In genomic region chr6:2988076-2988425, GRCh38 we compare ENCODE assay signal across 8 cellular contexts. TPM values are rescaled to one million over a fixed set of nuclear protein-coding genes. Genes with fewer than 3 reads are reported as not detected.
DNase-seq lines count a peak whose midpoint lies in the region; ATAC-seq and TF ChIP-seq lines count a peak whose summit lies in the region.

No MANE protein-coding gene starts in this region.

- peaks cover 24% of the 10 kb centered on the region for H3K4me1 Mint-ChIP-seq in activated T-cell treated with anti-CD3 and anti-CD28 coated beads, Interleukin-2, amount 50 U/mL, for 24 hours (ENCODE audit: low read depth)
- H3K4me1 Mint-ChIP-seq in activated naive CD8-positive, alpha-beta T cell treated with anti-CD3 and anti-CD28 coated beads, Interleukin-2, amount 10 ng/mL, durations not matched to agents 7 days and 5 days, result peaks cover 20% of the 10 kb centered on the region

- no peak for ATAC-seq in activated naive CD8-positive, alpha-beta T cell treated with anti-CD3 and anti-CD28 coated beads, Interleukin-2, amount 10 ng/mL, durations not matched to agents 7 days and 5 days (ENCODE audit: low read depth)
- ATAC-seq in HG03280 (IDR thresholded peaks at IDR 0.05; ENCODE audit: unreplicated experiment), result no peak

- peak overlapping the region; percentile 95 for H3K27ac Mint-ChIP-seq in activated T-cell treated with anti-CD3 and anti-CD28 coated beads, Interleukin-2, amount 50 U/mL, for 24 hours
- peak overlapping the region; percentile 92 for H3K27ac Mint-ChIP-seq in activated naive CD8-positive, alpha-beta T cell treated with anti-CD3 and anti-CD28 coated beads, Interleukin-2, amount 10 ng/mL, durations not matched to agents 7 days and 5 days

- H3K36me3 Mint-ChIP-seq in activated T-cell treated with anti-CD3 and anti-CD28 coated beads, Interleukin-2, amount 50 U/mL, for 24 hours (ENCODE audit: low read depth), result peaks cover 11% of the 10 kb centered on the region
- no peaks in the 10 kb centered on the region for H3K36me3 Mint-ChIP-seq in activated naive CD8-positive, alpha-beta T cell treated with anti-CD3 and anti-CD28 coated beads, Interleukin-2, amount 10 ng/mL, durations not matched to agents 7 days and 5 days

- no peak for TF ChIP-seq CTCF in thyroid gland (IDR thresholded peaks at IDR 0.05)

- 40 to 42% methylated on average over 3 of the region's 3 CpGs for WGBS in thyroid gland, 2 donors

- no peak for DNase-seq in activated T-cell treated with anti-CD3 and anti-CD28 coated beads, Interleukin-2, amount 50 U/mL, for 24 hours
- DNase-seq in activated T-cell treated with anti-CD3 and anti-CD28 coated beads for 4 hours, result no peak
- DNase-seq in activated naive CD8-positive, alpha-beta T cell treated with anti-CD3 and anti-CD28 coated beads, Interleukin-2, amount 10 ng/mL, durations not matched to agents 7 days and 5 days, result no peak
- DNase-seq in thyroid gland, result no peak
- no peak for DNase-seq in mucosa of gallbladder (ENCODE audit: low spot score)
- DNase-seq in G401 (ENCODE audit: low spot score), result no peak

- H3K9me3 Mint-ChIP-seq in activated T-cell treated with anti-CD3 and anti-CD28 coated beads, Interleukin-2, amount 50 U/mL, for 24 hours, result no peaks in the 10 kb centered on the region
- no peaks in the 10 kb centered on the region for H3K9me3 Mint-ChIP-seq in activated naive CD8-positive, alpha-beta T cell treated with anti-CD3 and anti-CD28 coated beads, Interleukin-2, amount 10 ng/mL, durations not matched to agents 7 days and 5 days

- H3K27me3 ChIP-seq in layer of hippocampus (ENCODE audit: control insufficient read depth, insufficient read depth, low read length) (no peaks in the 10 kb centered on the region), thyroid gland (no peaks in the 10 kb centered on the region)

- no peaks in the 10 kb centered on the region for H3K36me3 ChIP-seq in thyroid gland

- in situ Hi-C loops in G401 (cut with HindIII; ENCODE audit: low sequenced_read_pairs), result no loop called here

- peak overlapping the region; percentile 99 for H3K27ac ChIP-seq in layer of hippocampus (ENCODE audit: low read depth, low read length)
- H3K27ac ChIP-seq in thyroid gland, result peak overlapping the region; percentile 94 to 98 (median 98)

- POLR2A ChIA-PET in activated naive CD8-positive, alpha-beta T cell treated with anti-CD3 and anti-CD28 coated beads, Interleukin-2, amount 10 ng/mL, durations not matched to agents 7 days and 5 days (lab: Charles Lee), result interaction anchor here (0.7 to 6.1 kb wide), 19 partner anchors 13 to 223 kb away, joined by 3 to 98 read pairs (median 18); partner anchors contain the start of genes RIPK1, SERPINB1, SERPINB6 and WRNIP1

- H3K4me1 ChIP-seq in thyroid gland, result peaks cover 6 to 9% of the 10 kb centered on the region in 2 donors

- peak overlapping the region in 2 of 3 donors; percentile 50 to 67 for H3K4me3 ChIP-seq in thyroid gland (replicated peaks in 1 of 3)

- TF ChIP-seq POLR2A in thyroid gland (IDR thresholded peaks at IDR 0.05), result no peak

- H3K9me3 ChIP-seq in thyroid gland, result no peaks in the 10 kb centered on the region

- H3K4me3 Mint-ChIP-seq in activated T-cell treated with anti-CD3 and anti-CD28 coated beads, Interleukin-2, amount 50 U/mL, for 24 hours, result peak overlapping the region; percentile 92
- peak overlapping the region; percentile 87 for H3K4me3 Mint-ChIP-seq in activated naive CD8-positive, alpha-beta T cell treated with anti-CD3 and anti-CD28 coated beads, Interleukin-2, amount 10 ng/mL, durations not matched to agents 7 days and 5 days

- intact Hi-C loops in thyroid gland (cut with DNase I), result loop anchor here (5.0 kb wide), 1 partner anchor 36 kb away; no protein-coding TSS in a partner anchor

- H3K27me3 Mint-ChIP-seq in activated T-cell treated with anti-CD3 and anti-CD28 coated beads, Interleukin-2, amount 50 U/mL, for 24 hours, result no peaks in the 10 kb centered on the region
- no peaks in the 10 kb centered on the region for H3K27me3 Mint-ChIP-seq in activated naive CD8-positive, alpha-beta T cell treated with anti-CD3 and anti-CD28 coated beads, Interleukin-2, amount 10 ng/mL, durations not matched to agents 7 days and 5 days

RNA-seq across cellular contexts. Expression of gene NQO2, which starts 11.6 kb away (rescaled TPM):
- 10 to 100 TPM; 17.0 to 17.5 TPM for total RNA-seq in activated naive CD8-positive, alpha-beta T cell treated with anti-CD3 and anti-CD28 coated beads, Interleukin-2, amount 10 ng/mL, durations not matched to agents 7 days and 5 days
- total RNA-seq in thyroid gland, result 10 to 100 TPM; 20.7 to 43.0 (median 36.3) TPM
- total RNA-seq in mucosa of gallbladder, result 35.0 TPM
- 159 and 203 TPM in 2 replicates for total RNA-seq in G401 (2014; rRNA removed; shearing (Covaris generic))

RNA-seq across cellular contexts. Expression of gene SERPINB6, which starts 16.7 kb away (rescaled TPM):
- 10 to 100 TPM; 85.3 to 85.6 TPM for total RNA-seq in activated naive CD8-positive, alpha-beta T cell treated with anti-CD3 and anti-CD28 coated beads, Interleukin-2, amount 10 ng/mL, durations not matched to agents 7 days and 5 days
- total RNA-seq in thyroid gland, result 100 to 1,000 TPM; 151 to 210 (median 171) TPM
- 141 TPM for total RNA-seq in mucosa of gallbladder
- 128 and 147 TPM in 2 replicates for total RNA-seq in G401 (2014; rRNA removed; shearing (Covaris generic))
